In the genomic region with DNA sequence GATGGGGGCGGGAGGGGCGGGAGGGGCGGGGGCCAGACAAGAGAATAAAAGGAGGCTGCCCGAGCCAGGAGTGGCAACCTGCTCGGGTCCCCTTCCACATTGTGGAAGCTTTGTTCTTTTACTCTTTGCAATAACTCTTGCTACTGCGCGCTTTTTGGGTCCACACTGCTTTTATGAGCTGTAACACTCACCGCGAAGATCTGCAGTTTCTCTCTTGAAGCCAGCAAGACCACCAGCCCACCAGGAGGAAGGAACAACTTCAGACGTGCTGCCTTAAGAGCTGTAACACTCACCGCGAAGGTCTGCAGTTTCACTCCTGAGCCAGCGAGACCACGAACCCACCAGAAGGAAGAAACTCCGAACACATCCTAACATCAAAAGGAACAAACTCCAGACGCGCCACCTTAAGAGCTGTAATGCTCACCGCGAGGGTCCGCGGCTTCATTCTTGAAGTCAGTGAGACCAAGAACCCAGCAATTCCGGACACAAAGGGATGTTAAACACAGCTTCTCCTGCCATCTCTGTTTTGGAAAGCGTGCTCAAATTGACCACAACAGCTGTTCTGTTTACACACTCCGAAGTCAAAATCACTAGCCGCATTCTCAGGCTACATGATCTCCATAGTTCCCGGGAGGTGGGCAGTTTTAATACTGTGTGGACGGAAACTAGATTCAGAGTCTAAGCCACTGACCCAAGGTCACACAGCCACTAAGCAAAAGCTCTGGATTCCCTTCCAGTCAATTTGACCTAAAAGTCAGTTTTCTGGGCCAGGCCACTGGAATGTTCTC, we compare ENCODE assay signal across 11 cellular contexts. TPM values are rescaled to one million over a fixed set of nuclear protein-coding genes. Genes with fewer than 3 reads are reported as not detected.
DNase-seq lines count a peak whose midpoint lies in the region; ATAC-seq, FAIRE-seq and TF ChIP-seq lines count a peak whose summit lies in the region.
"Not testable (repeated sequence)": the region's sequence is repeated elsewhere in the genome, so short reads cannot be mapped to it uniquely, and the experiment has no call there.
"Had no signal": no experiment of that assay in that cellular context is flagged by ENCODE, and none has a peak within 500 bp of the region (broad histone marks: within the 10 kb centered on the region; RNA-seq: fewer than 3 reads in every experiment).

No MANE protein-coding gene starts in this region.

- peak overlapping the region; percentile 85 to 95 (median 91) for H3K4me3 Mint-ChIP-seq in CD8-positive, alpha-beta memory T cell
- H3K4me3 Mint-ChIP-seq in T-helper 1 cell treated with Interleukin-12 subunit alpha and Interleukin-12 subunit beta and Interleukin-4 antibody, amounts not matched to agents 30 μg/mL and 1 μg/mL, for 36 hours = peak overlapping the region; percentile 42
- H3K4me3 Mint-ChIP-seq in naive thymus-derived CD8-positive, alpha-beta T cell = peak overlapping the region; percentile 85 to 98 (median 90)

- H3K36me3 Mint-ChIP-seq in CD8-positive, alpha-beta memory T cell = peaks cover 5 to 23% (median 13%) of the 10 kb centered on the region in 3 donors
- peaks cover 21% of the 10 kb centered on the region for H3K36me3 Mint-ChIP-seq in T-helper 1 cell treated with Interleukin-12 subunit alpha and Interleukin-12 subunit beta and Interleukin-4 antibody, amounts not matched to agents 30 μg/mL and 1 μg/mL, for 36 hours (ENCODE audit: low read depth)
- H3K36me3 Mint-ChIP-seq in activated naive CD4-positive, alpha-beta T cell treated with anti-CD3 and anti-CD28 coated beads, Interleukin-2, amount 50 U/mL, for 72 hours = not testable (repeated sequence)
- peaks cover 0 to 16% (median 14%) of the 10 kb centered on the region in 3 donors for H3K36me3 Mint-ChIP-seq in naive thymus-derived CD8-positive, alpha-beta T cell

- not testable (repeated sequence) for H3K14ac ChIP-seq in H1 (ENCODE audit: insufficient read length)

- H3K4me1 ChIP-seq in CD8-positive, alpha-beta memory T cell (ENCODE audit: insufficient read depth, low read length) = peaks cover 43% of the 10 kb centered on the region
- H3K4me1 ChIP-seq in H1 (replicated peaks in 1 of 4; ENCODE audit: control insufficient read depth in 3 of 4, insufficient read depth in 4 of 4, low read length in 3 of 4); testis: not testable (repeated sequence)
- H3K4me1 ChIP-seq in skeletal muscle satellite cell (ENCODE audit: control insufficient read depth, insufficient read depth, low read length) = peaks cover 14% of the 10 kb centered on the region

- TF ChIP-seq RAD21 in H1 (IDR thresholded peaks at IDR 0.05 in 1 of 2, conservative IDR thresholded peaks at IDR 0.05 in 1 of 2; ENCODE audit: low read depth in 2 of 2, low read length in 2 of 2) = not testable (repeated sequence)

- H3K27me3 ChIP-seq in CD8-positive, alpha-beta memory T cell (ENCODE audit: insufficient read depth, low read length, poor library complexity, severe bottlenecking); H1 (replicated peaks in 1 of 4; ENCODE audit: control insufficient read depth in 3 of 4, extremely low read depth in 1 of 4, insufficient read depth in 3 of 4, low read length in 3 of 4); skeletal muscle satellite cell (ENCODE audit: control insufficient read depth, insufficient read depth, low read length); testis: not testable (repeated sequence)

- not testable (repeated sequence) for H4K8ac ChIP-seq in H1 (ENCODE audit: extremely low read depth, insufficient read depth, low read length)

- not testable (repeated sequence) for H4K20me1 ChIP-seq in H1 (replicated peaks in 1 of 2; ENCODE audit: control insufficient read depth in 1 of 2, insufficient read depth in 2 of 2, low read length in 2 of 2)

- WGBS in H1 (ENCODE audit: extremely low coverage in 1 of 2, insufficient coverage in 1 of 2, insufficient read length in 1 of 2, insufficient replicate concordance in 2 of 2, low coverage in 1 of 2, low lambda C conversion rate in 2 of 2, missing lambda C conversion rate in 1 of 2), 2 experiments = 97% methylated on average over 26 of the region's 27 CpGs; no CpG with 5 or more reads in 1 of the 2 experiments
- WGBS in testis, 2 donors = 48 to 77% methylated on average over 26 to 27 of the region's 27 CpGs

- H3K9me3 Mint-ChIP-seq in CD8-positive, alpha-beta memory T cell; T-helper 1 cell treated with Interleukin-12 subunit alpha and Interleukin-12 subunit beta and Interleukin-4 antibody, amounts not matched to agents 30 μg/mL and 1 μg/mL, for 36 hours; activated naive CD4-positive, alpha-beta T cell treated with anti-CD3 and anti-CD28 coated beads, Interleukin-2, amount 50 U/mL, for 72 hours; naive thymus-derived CD8-positive, alpha-beta T cell: not testable (repeated sequence)

- not testable (repeated sequence) for TF ChIP-seq EP300 in H1 (IDR thresholded peaks at IDR 0.05; ENCODE audit: borderline replicate concordance in 1 of 2, low read depth in 2 of 2, low read length in 2 of 2)

- not testable (repeated sequence) for H4K5ac ChIP-seq in H1 (ENCODE audit: insufficient read length, low read depth, low read length)

- H3K27ac Mint-ChIP-seq in CD8-positive, alpha-beta memory T cell = peak overlapping the region; percentile 88 to 99 (median 97)
- peak overlapping the region; percentile 19 for H3K27ac Mint-ChIP-seq in T-helper 1 cell treated with Interleukin-12 subunit alpha and Interleukin-12 subunit beta and Interleukin-4 antibody, amounts not matched to agents 30 μg/mL and 1 μg/mL, for 36 hours
- peak overlapping the region; percentile 46 to 79 for H3K27ac Mint-ChIP-seq in activated naive CD4-positive, alpha-beta T cell treated with anti-CD3 and anti-CD28 coated beads, Interleukin-2, amount 50 U/mL, for 72 hours
- H3K27ac Mint-ChIP-seq in naive thymus-derived CD8-positive, alpha-beta T cell = peak overlapping the region; percentile 91 to 100 (median 96)

- CTCF ChIA-PET in CD8-positive, alpha-beta memory T cell (lab: Charles Lee) = interaction anchor here (1.0 to 4.8 kb wide), 10 partner anchors 11 to 85 kb away, joined by 3 to 37 read pairs (median 5); a partner anchor contains a TSS
- CTCF ChIA-PET in H1 (lab: Charles Lee; ENCODE audit: partially characterized antibody) = interaction anchor here (0.6 to 1.9 kb wide), 6 partner anchors 8 to 232 kb away, joined by 3 to 5 read pairs (median 4); a partner anchor contains a TSS

- H3K79me1 ChIP-seq in H1 (ENCODE audit: low read depth, low read length) = not testable (repeated sequence)

- H3K56ac ChIP-seq in H1 (replicated peaks; ENCODE audit: insufficient read length, low read depth, low read length) = not testable (repeated sequence)

- not testable (repeated sequence) for H3K23ac ChIP-seq in H1 (ENCODE audit: insufficient read length)

- peaks cover 55 to 77% (median 67%) of the 10 kb centered on the region in 3 donors for H3K4me1 Mint-ChIP-seq in CD8-positive, alpha-beta memory T cell
- peaks cover 29% of the 10 kb centered on the region for H3K4me1 Mint-ChIP-seq in T-helper 1 cell treated with Interleukin-12 subunit alpha and Interleukin-12 subunit beta and Interleukin-4 antibody, amounts not matched to agents 30 μg/mL and 1 μg/mL, for 36 hours (ENCODE audit: low read depth)
- peaks cover 43 to 84% (median 71%) of the 10 kb centered on the region in 4 donors for H3K4me1 Mint-ChIP-seq in naive thymus-derived CD8-positive, alpha-beta T cell

- H2BK5ac ChIP-seq in H1 (ENCODE audit: low read depth, low read length) = not testable (repeated sequence)

- ATAC-seq in activated naive CD4-positive, alpha-beta T cell treated with anti-CD3 and anti-CD28 coated beads, Interleukin-2, amount 50 U/mL, for 72 hours = not testable (repeated sequence)
- ATAC-seq in naive thymus-derived CD8-positive, alpha-beta T cell = peak; percentile 27

- 0 out of 2 replicates have a peak overlapping the region, but pooled peaks have one; percentile 87 for H2BK12ac ChIP-seq in H1 (ENCODE audit: low read depth, low read length)

- H2BK20ac ChIP-seq in H1 (ENCODE audit: low read length) = not testable (repeated sequence)

- H3K18ac ChIP-seq in H1 (ENCODE audit: extremely low read depth, low read length) = peak overlapping the region; percentile 90; the same call in 1 of the 2 replicates

- peak overlapping the region; percentile 40 for H3K27ac ChIP-seq in CD8-positive, alpha-beta memory T cell (ENCODE audit: low read depth, low read length)
- not testable (repeated sequence) for H3K27ac ChIP-seq in H1 (ENCODE audit: low read depth, low read length); testis

- H3K79me2 ChIP-seq in H1 (ENCODE audit: control insufficient read depth in 1 of 2, insufficient read depth in 2 of 2, low read length in 2 of 2) = not testable (repeated sequence)

- H3K9ac ChIP-seq in H1 (replicated peaks in 1 of 4; ENCODE audit: extremely low read depth in 1 of 4, low read depth in 3 of 4, low read length in 3 of 4); skeletal muscle satellite cell (ENCODE audit: low read depth, low read length): not testable (repeated sequence)

- peak overlapping the region; percentile 83 for H4K91ac ChIP-seq in H1 (replicated peaks; ENCODE audit: insufficient read length, low read length)

- H3K4me3 ChIP-seq in CD8-positive, alpha-beta memory T cell (ENCODE audit: low read length) = peak overlapping the region; percentile 64
- H3K4me3 ChIP-seq in H1 (ENCODE audit: extremely low read depth in 1 of 4, insufficient read depth in 2 of 4, low read depth in 3 of 4, low read length in 4 of 4); skeletal muscle satellite cell (ENCODE audit: low read length); testis: not testable (repeated sequence)

- not testable (repeated sequence) for H3K4me2 ChIP-seq in H1 (ENCODE audit: insufficient read depth in 1 of 2, low read depth in 2 of 2, low read length in 2 of 2)
- H3K4me2 ChIP-seq in skeletal muscle satellite cell (ENCODE audit: low read length) = peak overlapping the region; percentile 40

- not testable (repeated sequence) for H3K27me3 Mint-ChIP-seq in CD8-positive, alpha-beta memory T cell; T-helper 1 cell treated with Interleukin-12 subunit alpha and Interleukin-12 subunit beta and Interleukin-4 antibody, amounts not matched to agents 30 μg/mL and 1 μg/mL, for 36 hours (ENCODE audit: low read depth); naive thymus-derived CD8-positive, alpha-beta T cell

- H2BK15ac ChIP-seq in H1 (ENCODE audit: low read length) = peak overlapping the region; percentile 95; the same call in 1 of the 2 replicates

- not testable (repeated sequence) for H3K23me2 ChIP-seq in H1 (ENCODE audit: low read depth, low read length)

- H3K4ac ChIP-seq in H1 (replicated peaks; ENCODE audit: insufficient read length, low read depth, low read length) = not testable (repeated sequence)

- TF ChIP-seq CTCF in H1 (IDR thresholded peaks at IDR 0.05; ENCODE audit: control extremely low read depth in 1 of 3, insufficient read depth in 1 of 3, low read depth in 1 of 3, low read length in 3 of 3); testis (IDR thresholded peaks at IDR 0.05): not testable (repeated sequence)

- not testable (repeated sequence) for FAIRE-seq in H1 (lab: Jason Lieb, UNC)

- intact Hi-C loops in testis (cut with DNase I; ENCODE audit: low total_unique reads) = not testable (repeated sequence)

- H3K36me3 ChIP-seq in CD8-positive, alpha-beta memory T cell (ENCODE audit: insufficient read depth, low read length); H1 (ENCODE audit: control insufficient read depth in 2 of 4, insufficient read depth in 4 of 4, low read length in 3 of 4); skeletal muscle satellite cell (ENCODE audit: insufficient read depth, low read length); testis (ENCODE audit: low read depth, missing control alignments): not testable (repeated sequence)

- not testable (repeated sequence) for TF ChIP-seq POLR2A in H1 (IDR thresholded peaks at IDR 0.05; ENCODE audit: control extremely low read depth in 1 of 2, low read depth in 2 of 2, low read length in 2 of 2); testis (IDR thresholded peaks at IDR 0.05)

- not testable (repeated sequence) for H3K9me3 ChIP-seq in CD8-positive, alpha-beta memory T cell (ENCODE audit: low read length); H1 (ENCODE audit: insufficient read depth in 2 of 2, low read depth in 1 of 2, low read length in 1 of 2); skeletal muscle satellite cell (replicated peaks; ENCODE audit: low read length); testis

- H2AK5ac ChIP-seq in H1 (ENCODE audit: low read depth, low read length) = peak overlapping the region; percentile 95; the same call in 1 of the 2 replicates

- DNase-seq in CD8-positive, alpha-beta memory T cell = peak in 3 of 5 donors; percentile 28 to 64 (median 60)
- DNase-seq in activated CD8-positive, alpha-beta memory T cell treated with anti-CD3 and anti-CD28 coated beads for 24 hours = peak; percentile 80
- not testable (repeated sequence) for DNase-seq in activated naive CD4-positive, alpha-beta T cell treated with anti-CD3 and anti-CD28 coated beads, Interleukin-2, amount 50 U/mL, for 72 hours (ENCODE audit: low spot score in 2 of 2); H1 (ENCODE audit: low read depth in 1 of 2, low spot score in 2 of 2)
- DNase-seq in naive thymus-derived CD8-positive, alpha-beta T cell = peak in 8 of 10 donors; percentile 25 to 73 (median 52)
- peak; percentile 23 for DNase-seq in testis

- not testable (repeated sequence) for H2AFZ ChIP-seq in H1 (ENCODE audit: low read length)

- peak overlapping the region; percentile 48 for H2BK120ac ChIP-seq in H1 (replicated peaks; ENCODE audit: low read depth, low read length)

- POLR2A ChIA-PET in CD8-positive, alpha-beta memory T cell (lab: Charles Lee) = interaction anchor here (0.6 to 5.1 kb wide), 14 partner anchors 8 to 655 kb away, joined by 3 to 38 read pairs (median 3); a partner anchor contains a TSS
- POLR2A ChIA-PET in H1 (lab: Charles Lee; ENCODE audit: partially characterized antibody) = interaction anchor here (3.5 kb wide), 1 partner anchor 11 kb away, joined by 12 read pairs; a partner anchor contains a TSS
- POLR2A ChIA-PET in naive thymus-derived CD8-positive, alpha-beta T cell (lab: Charles Lee) = interaction anchor here (0.5 to 7.4 kb wide), 28 partner anchors 8 to 1193 kb away, joined by 3 to 226 read pairs (median 4); a partner anchor contains a TSS

RNA-seq across cellular contexts. Expression of a gene that starts 11.9 kb away (rescaled TPM):
- under 1 TPM in 1 of 2 experiments, not detected in 1; 0.31 TPM for total RNA-seq in CD8-positive, alpha-beta memory T cell
- not detected for polyA plus RNA-seq in CD8-positive, alpha-beta memory T cell
- total RNA-seq in activated naive CD4-positive, alpha-beta T cell treated with anti-CD3 and anti-CD28 coated beads, Interleukin-2, amount 50 U/mL, for 72 hours = not detected
- 0.61 TPM in 1 of 2 replicates, not detected in the other for total RNA-seq in H1 (2021; fragmentation: NEBNext Ultra II Directional; extraction: Animal tissue kit (Norgen Biotek cat#: 25700))
- 0.39 and 0.42 TPM in 2 replicates for polyA plus RNA-seq in H1 (2011; rRNA removed)
- 0.36 TPM for polyA plus RNA-seq in H1 (2011; cell fraction: cytosol; rRNA removed)
- polyA plus RNA-seq in H1 (2011; cell fraction: nucleus; rRNA removed) = 0.64 TPM
- 0.28 to 0.50 TPM in 2 of 4 replicates, not detected in the others for polyA plus RNA-seq in H1 (2012, experiment 1 of 2)
- not detected for polyA plus RNA-seq in H1 (2012, experiment 2 of 2)
- polyA plus RNA-seq in H1 (2013, experiment 1 of 2) = 0.10 TPM
- polyA plus RNA-seq in H1 (2013, experiment 2 of 2) = 0.26 TPM
- not detected in 2 replicates for polyA minus RNA-seq in H1 (2011; rRNA and poly(A)+ RNA removed)
- not detected for polyA minus RNA-seq in H1 (2011; cell fraction: cytosol; rRNA and poly(A)+ RNA removed)
- not detected for polyA minus RNA-seq in H1 (2011; cell fraction: nucleus; rRNA and poly(A)+ RNA removed)
- not detected for total RNA-seq in naive thymus-derived CD8-positive, alpha-beta T cell
- polyA plus RNA-seq in naive thymus-derived CD8-positive, alpha-beta T cell = under 1 TPM; 0.39 to 0.69 (median 0.49) TPM
- total RNA-seq in skeletal muscle satellite cell (2012; rRNA removed) = not detected in 2 replicates
- 1 to 10 TPM in 1 of 2 donors, under 1 TPM in 1; 0.43 to 1.2 TPM for total RNA-seq in testis
- polyA plus RNA-seq in testis (ENCODE audit: insufficient read depth, low read depth, low replicate concordance) = 0.66 TPM
- total RNA-seq: dermis blood vessel endothelial cell, endothelial cell of umbilical vein, fibroblast of lung had no signal
- polyA plus RNA-seq: fibroblast of lung had no signal

RNA-seq across cellular contexts. Expression of a gene that starts 14.7 kb away (rescaled TPM):
- total RNA-seq in CD8-positive, alpha-beta memory T cell = 10 to 100 TPM; 20.5 to 21.8 TPM
- 612 TPM for polyA plus RNA-seq in CD8-positive, alpha-beta memory T cell
- 10 to 100 TPM; 11.6 to 34.1 TPM for total RNA-seq in activated naive CD4-positive, alpha-beta T cell treated with anti-CD3 and anti-CD28 coated beads, Interleukin-2, amount 50 U/mL, for 72 hours
- total RNA-seq in H1 (2021; fragmentation: NEBNext Ultra II Directional; extraction: Animal tissue kit (Norgen Biotek cat#: 25700)) = 2.6 and 2.8 TPM in 2 replicates
- polyA plus RNA-seq in H1 (2011; rRNA removed) = 3.9 and 4.1 TPM in 2 replicates
- polyA plus RNA-seq in H1 (2011; cell fraction: cytosol; rRNA removed) = 5.8 TPM
- polyA plus RNA-seq in H1 (2011; cell fraction: nucleus; rRNA removed) = 5.1 TPM
- 2.6 to 3.9 TPM (median 3.2 TPM) in 4 replicates for polyA plus RNA-seq in H1 (2012, experiment 1 of 2)
- 1.5 TPM for polyA plus RNA-seq in H1 (2012, experiment 2 of 2)
- polyA plus RNA-seq in H1 (2013, experiment 1 of 2) = 1.1 TPM
- 1.7 TPM for polyA plus RNA-seq in H1 (2013, experiment 2 of 2)
- 1.00 and 1.6 TPM in 2 replicates for polyA minus RNA-seq in H1 (2011; rRNA and poly(A)+ RNA removed)
- polyA minus RNA-seq in H1 (2011; cell fraction: cytosol; rRNA and poly(A)+ RNA removed) = 2.1 TPM
- 2.8 TPM for polyA minus RNA-seq in H1 (2011; cell fraction: nucleus; rRNA and poly(A)+ RNA removed)
- total RNA-seq in naive thymus-derived CD8-positive, alpha-beta T cell = 10 to 100 TPM; 97.8 to 99.8 TPM
- 100 to 1,000 TPM; 460 to 532 (median 464) TPM for polyA plus RNA-seq in naive thymus-derived CD8-positive, alpha-beta T cell
- 1.3 and 4.8 TPM in 2 replicates for total RNA-seq in skeletal muscle satellite cell (2012; rRNA removed)
- 10 to 100 TPM in 1 of 2 donors, 1 to 10 TPM in 1; 9.8 to 14.2 TPM for total RNA-seq in testis
- polyA plus RNA-seq in testis (ENCODE audit: insufficient read depth, low read depth, low replicate concordance) = 35.0 TPM

RNA-seq across cellular contexts. Expression of a gene that starts 45.4 kb away (rescaled TPM):
- total RNA-seq in CD8-positive, alpha-beta memory T cell = not detected
- polyA plus RNA-seq in CD8-positive, alpha-beta memory T cell = not detected
- total RNA-seq in activated naive CD4-positive, alpha-beta T cell treated with anti-CD3 and anti-CD28 coated beads, Interleukin-2, amount 50 U/mL, for 72 hours = not detected
- 1.3 and 1.6 TPM in 2 replicates for total RNA-seq in H1 (2021; fragmentation: NEBNext Ultra II Directional; extraction: Animal tissue kit (Norgen Biotek cat#: 25700))
- 2.9 and 3.2 TPM in 2 replicates for polyA plus RNA-seq in H1 (2011; rRNA removed)
- 2.7 TPM for polyA plus RNA-seq in H1 (2011; cell fraction: cytosol; rRNA removed)
- polyA plus RNA-seq in H1 (2011; cell fraction: nucleus; rRNA removed) = 3.4 TPM
- 1.1 to 1.9 TPM (median 1.6 TPM) in 4 replicates for polyA plus RNA-seq in H1 (2012, experiment 1 of 2)
- 1.1 TPM for polyA plus RNA-seq in H1 (2012, experiment 2 of 2)
- polyA plus RNA-seq in H1 (2013, experiment 1 of 2) = 0.83 TPM
- polyA plus RNA-seq in H1 (2013, experiment 2 of 2) = 0.90 TPM
- polyA minus RNA-seq in H1 (2011; rRNA and poly(A)+ RNA removed) = 3.0 and 3.5 TPM in 2 replicates
- polyA minus RNA-seq in H1 (2011; cell fraction: cytosol; rRNA and poly(A)+ RNA removed) = not detected
- 1.7 TPM for polyA minus RNA-seq in H1 (2011; cell fraction: nucleus; rRNA and poly(A)+ RNA removed)
- not detected for total RNA-seq in naive thymus-derived CD8-positive, alpha-beta T cell
- polyA plus RNA-seq in naive thymus-derived CD8-positive, alpha-beta T cell = not detected
- total RNA-seq in skeletal muscle satellite cell (2012; rRNA removed) = under 0.01 TPM in 1 of 2 replicates, not detected in the other
- total RNA-seq in testis = under 1 TPM in 1 of 2 donors, not detected in 1; 0.37 TPM
- polyA plus RNA-seq in testis (ENCODE audit: insufficient read depth, low read depth, low replicate concordance) = not detected
- total RNA-seq: dermis blood vessel endothelial cell, endothelial cell of umbilical vein, fibroblast of lung had no signal
- polyA plus RNA-seq: endothelial cell of umbilical vein, fibroblast of lung had no signal

Comparison
In these comparisons a context has a peak if more than half of its experiments do, and no peak if none do; other contexts are left out.
1. H3K27ac Mint-ChIP-seq: peak in every context shown above with its lines; median percentile 97 in CD8-positive, alpha-beta memory T cell; 96 in naive thymus-derived CD8-positive, alpha-beta T cell; 62 in activated naive CD4-positive, alpha-beta T cell treated with anti-CD3 and anti-CD28 coated beads, Interleukin-2, amount 50 U/mL, for 72 hours; 19 in T-helper 1 cell treated with Interleukin-12 subunit alpha and Interleukin-12 subunit beta and Interleukin-4 antibody, amounts not matched to agents 30 μg/mL and 1 μg/mL, for 36 hours.